7 cellular contexts compared by ENCODE assay signal in genomic region chr17:49574945-49575523, GRCh38. TPM values are rescaled to one million over a fixed set of nuclear protein-coding genes. Genes with fewer than 3 reads are reported as not detected.
DNase-seq lines count a peak whose midpoint lies in the region; ATAC-seq and TF ChIP-seq lines count a peak whose summit lies in the region.

No MANE protein-coding gene starts in this region.

- no peak overlapping the region for H3K27ac ChIP-seq in iPS DF 6.9 (ENCODE audit: low read length)

- H3K9me3 Mint-ChIP-seq in HFFc6: no peaks in the 10 kb centered on the region
- H3K9me3 Mint-ChIP-seq in activated naive CD8-positive, alpha-beta T cell (ENCODE audit: low read depth): no peaks in the 10 kb centered on the region
- H3K9me3 Mint-ChIP-seq in stimulated activated naive B cell treated with anti-CD40 and anti-IgM and Interleukin-4, amounts not matched to agents 10 μg/mL and 1 μg/mL and 100 μg/mL, for 72 hours: no peaks in the 10 kb centered on the region

- H3K36me3 ChIP-seq in iPS DF 6.9 (ENCODE audit: control insufficient read depth, insufficient read depth, low read length): no peaks in the 10 kb centered on the region

- H3K27me3 ChIP-seq in iPS DF 6.9 (ENCODE audit: control insufficient read depth, insufficient read depth, low read length): no peaks in the 10 kb centered on the region

- no peaks in the 10 kb centered on the region for H3K36me3 Mint-ChIP-seq in HFFc6 (ENCODE audit: low read depth)
- no peaks in the 10 kb centered on the region for H3K36me3 Mint-ChIP-seq in activated naive CD8-positive, alpha-beta T cell
- H3K36me3 Mint-ChIP-seq in stimulated activated naive B cell treated with anti-CD40 and anti-IgM and Interleukin-4, amounts not matched to agents 10 μg/mL and 1 μg/mL and 100 μg/mL, for 72 hours: peaks cover 7 to 9% of the 10 kb centered on the region in 2 donors

- H3K27ac Mint-ChIP-seq in HFFc6: no peak overlapping the region
- no peak overlapping the region for H3K27ac Mint-ChIP-seq in activated naive CD8-positive, alpha-beta T cell
- peak overlapping the region; percentile 33 for H3K27ac Mint-ChIP-seq in stimulated activated naive B cell treated with anti-CD40 and anti-IgM and Interleukin-4, amounts not matched to agents 10 μg/mL and 1 μg/mL and 100 μg/mL, for 72 hours

- peaks cover 17% of the 10 kb centered on the region for H3K27me3 Mint-ChIP-seq in HFFc6 (ENCODE audit: insufficient read depth)
- H3K27me3 Mint-ChIP-seq in activated naive CD8-positive, alpha-beta T cell: peaks cover 16% of the 10 kb centered on the region
- peaks cover 62 to 85% of the 10 kb centered on the region in 2 donors for H3K27me3 Mint-ChIP-seq in stimulated activated naive B cell treated with anti-CD40 and anti-IgM and Interleukin-4, amounts not matched to agents 10 μg/mL and 1 μg/mL and 100 μg/mL, for 72 hours

- no peak for ATAC-seq in stimulated activated naive B cell treated with anti-CD40 and anti-IgM and Interleukin-4, amounts not matched to agents 10 μg/mL and 1 μg/mL and 100 μg/mL, for 72 hours (replicated peaks)
- no peak for ATAC-seq in HG02798 (IDR thresholded peaks at IDR 0.05; ENCODE audit: poor library complexity, unreplicated experiment)

- peak overlapping the region; percentile 71; the same call in 1 of the 2 replicates for H3K4me3 ChIP-seq in iPS DF 6.9 (ENCODE audit: low read length)

- DNase-seq in HFFc6 (no peak), iPS DF 6.9 (ENCODE audit: low read depth, low spot score) (no peak), NCI-H526 (lab: John Stamatoyannopoulos, UW) (no peak), D341Med (ENCODE audit: low spot score) (no peak)
- DNase-seq in stimulated activated naive B cell treated with anti-CD40 and anti-IgM and Interleukin-4, amounts not matched to agents 10 μg/mL and 1 μg/mL and 100 μg/mL, for 72 hours: no peak

- no peaks in the 10 kb centered on the region for H3K9me3 ChIP-seq in iPS DF 6.9 (ENCODE audit: control insufficient read depth, insufficient read depth, low read length)

- H3K4me3 Mint-ChIP-seq in HFFc6: peak overlapping the region; percentile 21
- peak overlapping the region; percentile 32 for H3K4me3 Mint-ChIP-seq in activated naive CD8-positive, alpha-beta T cell
- peak overlapping the region; percentile 84 for H3K4me3 Mint-ChIP-seq in stimulated activated naive B cell treated with anti-CD40 and anti-IgM and Interleukin-4, amounts not matched to agents 10 μg/mL and 1 μg/mL and 100 μg/mL, for 72 hours

- peaks cover 4% of the 10 kb centered on the region for H3K4me1 ChIP-seq in iPS DF 6.9 (ENCODE audit: control insufficient read depth, insufficient read depth, low read length)

- TF ChIP-seq CTCF in HFFc6 (IDR thresholded peaks at IDR 0.05): no peak

- peaks cover 22% of the 10 kb centered on the region for H3K4me1 Mint-ChIP-seq in HFFc6 (ENCODE audit: low read depth)
- H3K4me1 Mint-ChIP-seq in activated naive CD8-positive, alpha-beta T cell (ENCODE audit: low read depth): peaks cover 8% of the 10 kb centered on the region
- H3K4me1 Mint-ChIP-seq in stimulated activated naive B cell treated with anti-CD40 and anti-IgM and Interleukin-4, amounts not matched to agents 10 μg/mL and 1 μg/mL and 100 μg/mL, for 72 hours: peaks cover 25 to 44% of the 10 kb centered on the region in 2 donors

- no CpG with 5 or more reads among the region's 11 CpGs for WGBS in iPS DF 6.9 (ENCODE audit: insufficient coverage, insufficient read length)

RNA-seq across cellular contexts. Expression of gene NXPH3, which starts 0.6 kb away (rescaled TPM):
- total RNA-seq in HFFc6 (2021; fragmentation: NEBNext Ultra II Directional; extraction: Animal tissue kit (Norgen Biotek cat#: 25700)): 1 to 10 TPM in 5 of 6 experiments, under 1 TPM in 1; 0.59 to 2.3 (median 1.5) TPM

Comparison
In these comparisons a context has a peak if more than half of its experiments do, and no peak if none do; other contexts are left out.
1. H3K4me3 Mint-ChIP-seq: peak in every context shown above with its lines; median percentile 84 in stimulated activated naive B cell treated with anti-CD40 and anti-IgM and Interleukin-4, amounts not matched to agents 10 μg/mL and 1 μg/mL and 100 μg/mL, for 72 hours; 32 in activated naive CD8-positive, alpha-beta T cell; 21 in HFFc6.